9 cellular contexts compared by ENCODE assay signal in the genomic region with DNA sequence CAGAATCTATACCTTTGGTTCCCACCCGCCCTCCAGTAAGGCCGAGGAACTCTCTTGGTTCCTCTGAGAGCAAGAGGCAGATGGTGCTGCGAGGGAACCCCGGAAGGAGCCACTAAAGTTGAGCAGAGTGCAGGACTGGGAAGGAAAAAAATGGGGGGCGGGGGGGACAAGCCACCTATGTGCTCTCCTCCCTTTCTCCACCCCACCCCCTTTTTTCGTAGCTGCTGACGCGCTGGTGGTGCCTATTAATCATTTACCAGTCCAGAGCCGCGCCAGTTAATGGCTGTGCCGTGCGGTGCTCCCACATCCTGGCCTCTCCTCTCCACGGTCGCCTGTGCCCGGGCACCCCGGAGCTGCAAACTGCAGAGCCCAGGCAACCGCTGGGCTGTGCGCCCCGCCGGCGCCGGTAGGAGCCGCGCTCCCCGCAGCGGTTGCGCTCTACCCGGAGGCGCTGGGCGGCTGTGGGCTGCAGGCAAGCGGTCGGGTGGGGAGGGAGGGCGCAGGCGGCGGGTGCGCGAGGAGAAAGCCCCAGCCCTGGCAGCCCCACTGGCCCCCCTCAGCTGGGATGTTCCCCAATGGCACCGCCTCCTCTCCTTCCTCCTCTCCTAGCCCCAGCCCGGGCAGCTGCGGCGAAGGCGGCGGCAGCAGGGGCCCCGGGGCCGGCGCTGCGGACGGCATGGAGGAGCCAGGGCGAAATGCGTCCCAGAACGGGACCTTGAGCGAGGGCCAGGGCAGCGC. TPM values are rescaled to one million over a fixed set of nuclear protein-coding genes. Genes with fewer than 3 reads are reported as not detected.
DNase-seq lines count a peak whose midpoint lies in the region; ATAC-seq, FAIRE-seq and TF ChIP-seq lines count a peak whose summit lies in the region.
"Had no signal": no experiment of that assay in that cellular context is flagged by ENCODE, and none has a peak within 500 bp of the region (broad histone marks: within the 10 kb centered on the region; RNA-seq: fewer than 3 reads in every experiment).

No MANE protein-coding gene starts in this region.

- H3K9me3 Mint-ChIP-seq in osteocyte (ENCODE audit: unreplicated experiment): peaks cover 7% of the 10 kb centered on the region

- no peaks in the 10 kb centered on the region for H3K27me3 ChIP-seq in Peyer's patch
- peaks cover 66% of the 10 kb centered on the region for H3K27me3 ChIP-seq in gastroesophageal sphincter
- no peaks in the 10 kb centered on the region for H3K27me3 ChIP-seq in pancreas

- ATAC-seq in gastroesophageal sphincter (peak; percentile 44), pancreas (peak; percentile 78 to 85 (median 82))

- H3K4me3 ChIP-seq in Peyer's patch (peak overlapping the region in 3 of 4 donors; percentile 33 to 72 (median 71)), gastroesophageal sphincter (peak overlapping the region in 1 of 2 donors; percentile 45), pancreas (peak overlapping the region; percentile 23 to 55 (median 51))

- H3K27me3 Mint-ChIP-seq in osteocyte (ENCODE audit: unreplicated experiment): peaks cover 54% of the 10 kb centered on the region

- no peaks in the 10 kb centered on the region for H3K36me3 Mint-ChIP-seq in osteocyte (ENCODE audit: unreplicated experiment)

- H3K9me3 ChIP-seq in Peyer's patch: no peaks in the 10 kb centered on the region
- peaks cover 0 to 9% (median 0%) of the 10 kb centered on the region in 3 donors for H3K9me3 ChIP-seq in gastroesophageal sphincter
- H3K9me3 ChIP-seq in pancreas: no peaks in the 10 kb centered on the region

- FAIRE-seq in pancreas (lab: Jason Lieb, UNC): no peak

- H3K36me3 ChIP-seq in Peyer's patch (no peaks in the 10 kb centered on the region), gastroesophageal sphincter (no peaks in the 10 kb centered on the region), pancreas (no peaks in the 10 kb centered on the region)

- peak in 3 of 6 experiments; percentile 45 to 56 (median 52) for TF ChIP-seq CTCF in Peyer's patch (IDR thresholded peaks at IDR 0.05)
- peak in 1 of 4 experiments; percentile 19 for TF ChIP-seq CTCF in gastroesophageal sphincter (IDR thresholded peaks at IDR 0.05)
- TF ChIP-seq CTCF in pancreas (IDR thresholded peaks at IDR 0.05): peak in 2 of 4 donors; percentile 8 to 15
- TF ChIP-seq CTCF in osteocyte (IDR thresholded peaks at IDR 0.05): no peak

- no peak overlapping the region for H3K4me3 Mint-ChIP-seq in osteocyte (ENCODE audit: unreplicated experiment)

- intact Hi-C loops in pancreas (cut with DNase I): no loop called here

- H3K27ac Mint-ChIP-seq in osteocyte (ENCODE audit: unreplicated experiment): no peak overlapping the region
- H3K27ac Mint-ChIP-seq: IgD-negative memory B cell had no signal

- H3K27ac ChIP-seq in Peyer's patch: peak overlapping the region in 3 of 4 donors; percentile 78 to 96 (median 95)
- no peak overlapping the region for H3K27ac ChIP-seq in gastroesophageal sphincter
- peak overlapping the region; percentile 42 to 81 (median 70) for H3K27ac ChIP-seq in pancreas

- DNase-seq in EL: peak; percentile 85
- peak in 2 of 3 donors; percentile 84 to 91 for DNase-seq in Peyer's patch
- peak; percentile 80 to 91 (median 83) for DNase-seq in pancreas
- DNase-seq in Kasumi-1 (lab: John Stamatoyannopoulos, UW): no peak
- DNase-seq in osteocyte (ENCODE audit: extremely low spot score, unreplicated experiment): no peak
- DNase-seq in ureter (ENCODE audit: low spot score): no peak
- no peak for DNase-seq in NK-92 treated with Interleukin-12 subunit alpha and Interleukin-12 subunit beta, amount 100 ng/mL, for 24 hours (lab: John Stamatoyannopoulos, UW)

- no peak for TF ChIP-seq EP300 in gastroesophageal sphincter (IDR thresholded peaks at IDR 0.05)

- TF ChIP-seq POLR2A in Peyer's patch (IDR thresholded peaks at IDR 0.05): peak; percentile 40 to 82
- TF ChIP-seq POLR2A in gastroesophageal sphincter (IDR thresholded peaks at IDR 0.05): no peak

- H3K4me1 ChIP-seq in Peyer's patch (peaks cover 0 to 14% (median 0%) of the 10 kb centered on the region in 4 donors), gastroesophageal sphincter (peaks cover 0 to 38% (median 0%) of the 10 kb centered on the region in 3 donors), pancreas (peaks cover 0 to 7% (median 0%) of the 10 kb centered on the region in 3 donors)

- H3K4me1 Mint-ChIP-seq in osteocyte (ENCODE audit: unreplicated experiment): no peaks in the 10 kb centered on the region
- H3K4me1 Mint-ChIP-seq: IgD-negative memory B cell had no signal

- 0% methylated on average over 2 of the region's 53 CpGs; no CpG with 5 or more reads in 1 of the 2 donors for WGBS in gastroesophageal sphincter (ENCODE audit: low coverage in 1 of 2), 2 donors
- WGBS in pancreas, 2 donors: 1 to 2% methylated on average over 43 to 53 of the region's 53 CpGs

RNA-seq across cellular contexts. Expression of gene SSTR1, which starts 1.3 kb away (rescaled TPM):
- total RNA-seq in Peyer's patch (10 to 100 TPM in 2 of 4 donors, 1 to 10 TPM in 2; 2.5 to 13.1 (median 9.8) TPM), gastroesophageal sphincter (1 to 10 TPM in 1 of 4 donors, under 1 TPM in 3; 0.16 to 1.2 (median 0.37) TPM), pancreas (1 to 10 TPM; 1.4 to 3.5 (median 2.1) TPM), osteocyte (not detected in 2 replicates), ureter (2.9 TPM)
- 1 to 10 TPM in 1 of 2 donors, under 1 TPM in 1; 0.95 to 8.1 TPM for polyA plus RNA-seq in pancreas
- polyA plus RNA-seq: IgD-negative memory B cell had no signal

RNA-seq across cellular contexts. Expression of gene CLEC14A, which starts 46.9 kb away (rescaled TPM):
- total RNA-seq in Peyer's patch (10 to 100 TPM in 1 of 4 donors, 1 to 10 TPM in 3; 4.0 to 11.0 (median 7.5) TPM), gastroesophageal sphincter (10 to 100 TPM; 13.7 to 39.4 (median 31.5) TPM), pancreas (1 to 10 TPM; 2.6 to 6.8 (median 3.5) TPM), osteocyte (not detected in 2 replicates), ureter (18.6 TPM)
- 1 to 10 TPM; 2.9 to 7.5 TPM for polyA plus RNA-seq in pancreas
- polyA plus RNA-seq: IgD-negative memory B cell had no signal

Comparison
In these comparisons a context has a peak if more than half of its experiments do, and no peak if none do; other contexts are left out.
1. DNase-seq: peak in EL (single experiment), Peyer's patch (2 of 3) and pancreas (6 of 6); none in Kasumi-1 (0 of 2), osteocyte (single experiment), ureter (single experiment) and NK-92 treated with Interleukin-12 subunit alpha and Interleukin-12 subunit beta, amount 100 ng/mL, for 24 hours (single experiment).
2. H3K27ac ChIP-seq: peak in Peyer's patch (3 of 4) and pancreas (4 of 4); none in gastroesophageal sphincter (0 of 4).
3. POLR2A ChIP-seq: peak in Peyer's patch (2 of 2); none in gastroesophageal sphincter (0 of 2).